In the genomic region with DNA sequence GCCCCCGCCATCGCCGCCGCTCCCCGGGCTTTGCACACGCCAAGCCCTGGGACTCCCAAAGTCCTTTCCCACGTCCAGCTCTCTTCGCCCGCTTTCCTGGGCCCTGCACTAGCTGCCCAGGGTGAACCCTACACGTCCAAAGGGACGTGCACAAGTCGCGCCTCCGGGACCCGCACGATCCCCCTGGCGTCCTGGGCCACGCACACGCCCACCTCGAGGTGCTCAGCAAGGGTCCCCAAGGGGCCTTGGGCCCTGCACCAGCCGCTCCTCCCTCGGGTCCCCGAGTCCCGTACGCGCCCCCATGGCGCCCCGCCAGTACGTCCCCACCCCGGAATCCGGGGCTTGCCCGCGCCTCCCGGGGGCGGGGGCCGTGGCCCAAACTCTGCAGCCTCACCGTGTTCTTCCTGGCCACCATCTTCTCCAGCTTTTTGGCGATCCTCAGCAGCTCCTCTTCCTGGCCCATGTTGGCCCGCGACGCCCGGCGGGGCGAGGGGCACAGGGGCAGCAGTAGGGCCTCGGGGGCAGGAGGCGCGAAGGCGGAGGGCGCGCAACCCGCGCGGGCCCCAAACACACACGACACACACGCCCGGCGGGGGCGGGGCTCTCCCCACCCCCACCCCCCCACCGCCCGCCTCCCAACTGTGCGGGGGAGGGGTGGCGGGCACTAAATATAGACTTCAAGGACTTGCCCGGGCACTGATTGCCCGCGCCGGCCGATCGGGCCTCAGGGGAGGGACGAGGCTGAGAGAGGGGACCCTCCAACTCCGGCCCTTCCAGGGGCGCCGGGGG, we compare ENCODE assay signal across 7 cellular contexts. TPM values are rescaled to one million over a fixed set of nuclear protein-coding genes. Genes with fewer than 3 reads are reported as not detected.
DNase-seq lines count a peak whose midpoint lies in the region; ATAC-seq, FAIRE-seq and TF ChIP-seq lines count a peak whose summit lies in the region.

A gene (minus strand): TSS at position 578 of the 789 bp plus-strand sequence. CDS start 115 bp downstream, at position 463.

- no peaks in the 10 kb centered on the region for H4K20me1 ChIP-seq in OCI-LY7 (ENCODE audit: insufficient read depth, low read length)

- WGBS in pancreas, 2 donors, result 1% methylated on average over 57 to 72 of the region's 72 CpGs

- FAIRE-seq in frontal cortex (lab: Jason Lieb, UNC) (no peak), pancreas (lab: Jason Lieb, UNC) (no peak), HTR-8/SVneo (lab: Jason Lieb, UNC) (no peak)

- peak; percentile 60 to 71 (median 66) for ATAC-seq in pancreas

- no peak for TF ChIP-seq EP300 in Ishikawa (IDR thresholded peaks at IDR 0.05; ENCODE audit: borderline replicate concordance)

- peak within 1 kb of the TSS; percentile 68 to 92 (median 80) for H3K4me3 ChIP-seq in pancreas
- no peak within 1 kb of the TSS for H3K4me3 ChIP-seq in OCI-LY7 (ENCODE audit: low read depth, low read length, poor library complexity, severe bottlenecking)

- CTCF ChIA-PET in OCI-LY7 (lab: Charles Lee; ENCODE audit: unreplicated experiment), result no interaction called here

- TF ChIP-seq CTCF in pancreas (IDR thresholded peaks at IDR 0.05) (no peak), OCI-LY7 (conservative IDR thresholded peaks at IDR 0.05; ENCODE audit: low read length) (no peak)

- H3K9me2 ChIP-seq in OCI-LY7 (ENCODE audit: insufficient read depth, low read length), result no peaks in the 10 kb centered on the region

- no peaks in the 10 kb centered on the region for H3K36me3 ChIP-seq in pancreas
- no peaks in the 10 kb centered on the region for H3K36me3 ChIP-seq in OCI-LY7 (ENCODE audit: insufficient read depth, low read length)

- H3K4me2 ChIP-seq in OCI-LY7 (ENCODE audit: low read length), result no peak within 1 kb of the TSS; the same call in 1 of the 2 replicates

- intact Hi-C loops in pancreas (cut with DNase I) (no loop called here), OCI-LY7 (cut with micrococcal nuclease; ENCODE audit: unreplicated experiment) (no loop called here)

- BruUV-seq in OCI-LY7 (replicated peaks; lab: Mats Ljungman, UMichigan), result no TSS peak

- H3K4me1 ChIP-seq in pancreas (peaks cover 24 to 35% (median 30%) of the 10 kb centered on the region in 3 donors), OCI-LY7 (ENCODE audit: insufficient read depth, low read length, poor library complexity, severe bottlenecking) (no peaks in the 10 kb centered on the region)

- no peaks in the 10 kb centered on the region for H3K36me3 Mint-ChIP-seq in activated T-cell treated with anti-CD3 and anti-CD28 coated beads, Interleukin-2, amount 50 U/mL, for 24 hours (ENCODE audit: low read depth)

- no peaks in the 10 kb centered on the region for H3K9me3 Mint-ChIP-seq in activated T-cell treated with anti-CD3 and anti-CD28 coated beads, Interleukin-2, amount 50 U/mL, for 24 hours

- POLR2A ChIA-PET in OCI-LY7 (lab: Charles Lee), result interaction anchor here (0.9 kb wide), 1 partner anchor 151 kb away, joined by 3 read pairs; no protein-coding TSS in a partner anchor

- peak within 1 kb of the TSS; percentile 90 to 95 (median 94) for H3K27ac ChIP-seq in pancreas
- H3K27ac ChIP-seq in OCI-LY7 (ENCODE audit: low read depth, low read length, poor library complexity, severe bottlenecking), result no peak within 1 kb of the TSS

- peak; percentile 57 for DNase-seq in activated T-cell treated with anti-CD3 and anti-CD28 coated beads, Interleukin-2, amount 50 U/mL, for 24 hours
- DNase-seq in frontal cortex (ENCODE audit: low spot score in 2 of 2) (peak; percentile 52 to 70), pancreas (peak; percentile 77 to 91 (median 80)), foreskin melanocyte (no peak), OCI-LY7 (ENCODE audit: low spot score) (no peak), HTR-8/SVneo (ENCODE audit: insufficient read length, low spot score) (no peak)

- peak within 1 kb of the TSS; percentile 73 for H3K4me3 Mint-ChIP-seq in activated T-cell treated with anti-CD3 and anti-CD28 coated beads, Interleukin-2, amount 50 U/mL, for 24 hours

- no peak for TF ChIP-seq RAD21 in Ishikawa (IDR thresholded peaks at IDR 0.05; ENCODE audit: low read depth)

- no peaks in the 10 kb centered on the region for H3K79me2 ChIP-seq in OCI-LY7 (ENCODE audit: insufficient read depth, low read depth, low read length)

- peaks cover 23% of the 10 kb centered on the region for H3K4me1 Mint-ChIP-seq in activated T-cell treated with anti-CD3 and anti-CD28 coated beads, Interleukin-2, amount 50 U/mL, for 24 hours (ENCODE audit: low read depth)

- H3K27ac Mint-ChIP-seq in activated T-cell treated with anti-CD3 and anti-CD28 coated beads, Interleukin-2, amount 50 U/mL, for 24 hours, result peak within 1 kb of the TSS; percentile 77

- H3K9me3 ChIP-seq in pancreas, result no peaks in the 10 kb centered on the region
- H3K9me3 ChIP-seq in OCI-LY7 (ENCODE audit: low read length), result no peaks in the 10 kb centered on the region

- peaks cover 28% of the 10 kb centered on the region for H3K27me3 Mint-ChIP-seq in activated T-cell treated with anti-CD3 and anti-CD28 coated beads, Interleukin-2, amount 50 U/mL, for 24 hours

- no peak within 1 kb of the TSS for H2AFZ ChIP-seq in OCI-LY7 (ENCODE audit: low read length)

- no peaks in the 10 kb centered on the region for H3K27me3 ChIP-seq in pancreas

TF ChIP-seq in Ishikawa, 13 proteins besides CTCF, POLR2A, EP300 and RAD21:
- TF ChIP-seq, protein P1, sequence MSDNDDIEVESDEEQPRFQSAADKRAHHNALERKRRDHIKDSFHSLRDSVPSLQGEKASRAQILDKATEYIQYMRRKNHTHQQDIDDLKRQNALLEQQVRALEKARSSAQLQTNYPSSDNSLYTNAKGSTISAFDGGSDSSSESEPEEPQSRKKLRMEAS (IDR thresholded peaks at IDR 0.05), result peak; percentile 28; the same call in 1 of the 2 replicates
- no peak for TF ChIP-seq YY1 (IDR thresholded peaks at IDR 0.05; ENCODE audit: low read depth)

RNA-seq across cellular contexts. Expression of the gene that starts here (rescaled TPM):
- total RNA-seq in frontal cortex, result 2.0 TPM
- total RNA-seq in pancreas, result 100 to 1,000 TPM in 4 of 6 donors, 10 to 100 TPM in 2; 70.8 to 129 (median 116) TPM
- polyA plus RNA-seq in pancreas, result 100 to 1,000 TPM in 1 of 2 donors, 10 to 100 TPM in 1; 74.2 to 143 TPM
- total RNA-seq in OCI-LY7 (2014; rRNA removed; shearing (Covaris generic)), result 0.21 TPM in 1 of 2 replicates, not detected in the other
- not detected in 2 replicates for total RNA-seq in OCI-LY7 (2022)

Comparison
In these comparisons a context has a peak if more than half of its experiments do, and no peak if none do; other contexts are left out.
1. RNA of the gene that starts here (total RNA-seq): 70.8 to 129 TPM in pancreas; 2.0 TPM in frontal cortex (single experiment) and 0.21 TPM in OCI-LY7; every median in the first group is over 10 times any median in the second.
2. DNase-seq: peak in activated T-cell treated with anti-CD3 and anti-CD28 coated beads, Interleukin-2, amount 50 U/mL, for 24 hours (single experiment), frontal cortex (2 of 2) and pancreas (6 of 6); none in foreskin melanocyte (single experiment), OCI-LY7 (single experiment) and HTR-8/SVneo (single experiment).